In the genomic region with DNA sequence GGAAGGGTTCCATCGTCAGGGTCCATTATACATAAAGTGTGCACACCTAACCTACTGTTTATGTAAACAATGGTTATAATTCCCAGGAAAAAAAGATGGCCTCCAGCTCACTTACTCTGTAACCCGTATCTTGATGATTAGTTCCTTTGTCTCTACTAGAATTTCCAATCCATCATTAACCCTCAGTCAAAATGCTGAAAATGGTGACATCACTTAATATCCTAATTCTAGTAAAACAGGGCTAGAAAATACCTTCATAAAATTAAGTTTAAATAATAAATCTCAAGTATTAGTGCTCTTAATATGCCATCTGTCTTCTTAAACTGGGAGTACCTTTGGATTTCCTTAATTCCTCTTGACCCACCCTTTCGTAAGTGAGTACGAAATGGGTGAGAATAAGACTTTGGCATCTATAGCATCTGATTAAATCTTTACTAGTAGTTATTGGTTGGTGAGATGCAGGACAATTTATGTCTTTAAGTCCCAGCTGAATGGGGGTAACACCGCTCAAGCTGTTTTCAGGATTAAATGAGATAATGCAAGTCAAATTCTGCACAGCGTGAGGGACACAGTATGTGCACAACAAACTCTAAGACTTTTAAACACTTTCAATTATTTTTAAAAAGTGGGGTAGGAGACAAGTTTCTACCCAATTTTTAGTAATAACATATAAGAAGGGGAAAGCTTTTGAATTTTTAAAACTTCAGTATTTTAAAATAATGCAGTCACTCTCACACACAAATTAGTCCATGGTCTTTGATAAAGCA, we compare ENCODE assay signal across 8 cellular contexts. TPM values are rescaled to one million over a fixed set of nuclear protein-coding genes. Genes with fewer than 3 reads are reported as not detected.
DNase-seq lines count a peak whose midpoint lies in the region; ATAC-seq and TF ChIP-seq lines count a peak whose summit lies in the region.

No MANE protein-coding gene starts in this region.

- H3K27ac ChIP-seq in CD8-positive, alpha-beta T cell (ENCODE audit: low read depth, low read length), result no peak overlapping the region
- no peak overlapping the region for H3K27ac ChIP-seq in OCI-LY3 (ENCODE audit: low read length)
- no peak overlapping the region for H3K27ac ChIP-seq in neuronal stem cell (replicated peaks; ENCODE audit: low read length)

- H3K14ac ChIP-seq in neuronal stem cell (ENCODE audit: low read length), result no peak overlapping the region

- no peaks in the 10 kb centered on the region for H4K20me1 ChIP-seq in OCI-LY3 (ENCODE audit: insufficient read depth, low read length)

- H3K4me1 ChIP-seq in CD8-positive, alpha-beta T cell (ENCODE audit: insufficient read depth, low read length), result peaks cover 7% of the 10 kb centered on the region
- H3K4me1 ChIP-seq in OCI-LY3 (ENCODE audit: low read length) (peaks cover 8% of the 10 kb centered on the region; the same call in 1 of the 2 replicates), endocrine pancreas (ENCODE audit: control insufficient read depth, insufficient read depth, low read length) (peaks cover 11% of the 10 kb centered on the region), neuronal stem cell (ENCODE audit: control insufficient read depth in 2 of 2, insufficient read depth in 1 of 2, low read depth in 1 of 2, low read length in 2 of 2) (peaks cover 0 to 2% of the 10 kb centered on the region in 2 donors)

- peaks cover 37% of the 10 kb centered on the region for H3K4me1 Mint-ChIP-seq in CD8-positive, alpha-beta T cell (ENCODE audit: low read depth)

- H3K4ac ChIP-seq in neuronal stem cell (ENCODE audit: low read length), result no peak overlapping the region

- no peak overlapping the region for H4K8ac ChIP-seq in neuronal stem cell (ENCODE audit: low read depth, low read length)

- H3K9me3 Mint-ChIP-seq in CD8-positive, alpha-beta T cell, result no peaks in the 10 kb centered on the region

- peak overlapping the region; percentile 98 for H3K4me3 ChIP-seq in CD8-positive, alpha-beta T cell (ENCODE audit: low read depth, low read length)
- H3K4me3 ChIP-seq in OCI-LY3 (ENCODE audit: low read length) (peak overlapping the region; percentile 91), endocrine pancreas (ENCODE audit: control insufficient read depth, insufficient read depth, low read length) (peak overlapping the region; percentile 98), neuronal stem cell (ENCODE audit: low read length in 2 of 2) (peak overlapping the region; percentile 69 to 88)

- no peaks in the 10 kb centered on the region for H3K79me1 ChIP-seq in neuronal stem cell (ENCODE audit: low read depth, low read length)

- CTCF ChIA-PET in CD8-positive, alpha-beta T cell (lab: Charles Lee), result interaction anchor here (1.5 kb wide), 1 partner anchor 155 kb away, joined by 3 read pairs; a partner anchor contains a TSS

- no peak overlapping the region for H2BK12ac ChIP-seq in neuronal stem cell (ENCODE audit: low read length)

- DNase-seq in CD8-positive, alpha-beta T cell, result no peak
- DNase-seq in neuronal stem cell (ENCODE audit: low spot score) (no peak), putamen (ENCODE audit: low spot score) (no peak), UCSD-AML1 (lab: John Stamatoyannopoulos, UW; ENCODE audit: unreplicated experiment) (no peak), retina (no peak), left colon (no peak)

- H2BK15ac ChIP-seq in neuronal stem cell (ENCODE audit: low read length), result no peak overlapping the region

- TF ChIP-seq CTCF in CD8-positive, alpha-beta T cell (IDR thresholded peaks at IDR 0.05), result no peak
- TF ChIP-seq CTCF in OCI-LY3 (IDR thresholded peaks at IDR 0.05; ENCODE audit: low read depth, low read length), result no peak

- H3K23ac ChIP-seq in neuronal stem cell (ENCODE audit: low read depth, low read length, poor library complexity), result no peak overlapping the region

- no peak overlapping the region for H4K91ac ChIP-seq in neuronal stem cell (ENCODE audit: low read depth, low read length, poor library complexity)

- H3K9me3 ChIP-seq in CD8-positive, alpha-beta T cell (ENCODE audit: low read length), result no peaks in the 10 kb centered on the region
- no peaks in the 10 kb centered on the region for H3K9me3 ChIP-seq in OCI-LY3 (ENCODE audit: insufficient read depth, low read length)
- no peaks in the 10 kb centered on the region for H3K9me3 ChIP-seq in endocrine pancreas (ENCODE audit: control insufficient read depth, low read length)
- peaks cover 0 to 6% of the 10 kb centered on the region in 2 donors for H3K9me3 ChIP-seq in neuronal stem cell (replicated peaks in 1 of 2; ENCODE audit: control insufficient read depth in 2 of 2, insufficient read depth in 1 of 2, low read depth in 1 of 2, low read length in 2 of 2)

- H3K27ac Mint-ChIP-seq in CD8-positive, alpha-beta T cell, result no peak overlapping the region

- no peaks in the 10 kb centered on the region for H3K27me3 Mint-ChIP-seq in CD8-positive, alpha-beta T cell (ENCODE audit: low read depth)

- H3K36me3 Mint-ChIP-seq in CD8-positive, alpha-beta T cell, result peaks cover 11% of the 10 kb centered on the region

- peaks cover 11% of the 10 kb centered on the region for H3K79me2 ChIP-seq in OCI-LY3 (ENCODE audit: low read length)

- no peak overlapping the region for H2BK120ac ChIP-seq in neuronal stem cell (ENCODE audit: low read depth, low read length)

- H3K4me2 ChIP-seq in OCI-LY3 (ENCODE audit: low read length), result peak overlapping the region; percentile 90
- peak overlapping the region; percentile 83 for H3K4me2 ChIP-seq in neuronal stem cell (ENCODE audit: insufficient read depth, low read length, poor library complexity, severe bottlenecking)

- POLR2A ChIA-PET in CD8-positive, alpha-beta T cell (lab: Charles Lee), result interaction anchor here (0.7 to 1.0 kb wide), 3 partner anchors 42 to 156 kb away, joined by 3 read pairs; no protein-coding TSS in a partner anchor

- no peak overlapping the region for H3K18ac ChIP-seq in neuronal stem cell (ENCODE audit: low read length)

- WGBS in neuronal stem cell (ENCODE audit: extremely low coverage in 2 of 2, insufficient read length in 2 of 2, insufficient replicate concordance in 1 of 2), 2 donors, result no CpG with 5 or more reads among the region's 6 CpGs

- H3K36me3 ChIP-seq in CD8-positive, alpha-beta T cell (ENCODE audit: insufficient read depth, low read length), result no peaks in the 10 kb centered on the region
- H3K36me3 ChIP-seq in OCI-LY3 (replicated peaks; ENCODE audit: low read depth, low read length) (peaks cover 4% of the 10 kb centered on the region), endocrine pancreas (ENCODE audit: control insufficient read depth, insufficient read depth, low read length) (no peaks in the 10 kb centered on the region), neuronal stem cell (replicated peaks in 1 of 2; ENCODE audit: control insufficient read depth in 2 of 2, insufficient read depth in 2 of 2, low read length in 2 of 2) (peaks cover 0 to 17% of the 10 kb centered on the region in 2 donors)

- intact Hi-C loops in CD8-positive, alpha-beta T cell (cut with DNase I, micrococcal nuclease), result loop anchor here (5.0 to 10.0 kb wide), 6 partner anchors 302 to 872 kb away; a partner anchor contains a TSS
- intact Hi-C loops in left colon (cut with DNase I, micrococcal nuclease), result loop anchor here in 1 of 2 donors (5.0 kb wide), 1 partner anchor 156 kb away; a partner anchor contains a TSS

- no peak overlapping the region for H2BK5ac ChIP-seq in neuronal stem cell (ENCODE audit: low read length)

- H3K4me3 Mint-ChIP-seq in CD8-positive, alpha-beta T cell, result peak overlapping the region; percentile 99

- ATAC-seq in CD8-positive, alpha-beta T cell, result no peak
- ATAC-seq in left colon, result no peak

- H3K9ac ChIP-seq in OCI-LY3 (ENCODE audit: low read length) (peak overlapping the region; percentile 91), endocrine pancreas (ENCODE audit: control insufficient read depth, insufficient read depth, low read length) (peak overlapping the region; percentile 92), neuronal stem cell (ENCODE audit: low read depth, low read length, poor library complexity) (peak overlapping the region; percentile 64)

- no peak overlapping the region for H2AK5ac ChIP-seq in neuronal stem cell (ENCODE audit: low read depth, low read length)

- H3K27me3 ChIP-seq in CD8-positive, alpha-beta T cell (ENCODE audit: insufficient read depth, low read length), result no peaks in the 10 kb centered on the region
- H3K27me3 ChIP-seq in OCI-LY3 (ENCODE audit: low read depth, low read length) (no peaks in the 10 kb centered on the region), endocrine pancreas (ENCODE audit: control insufficient read depth, insufficient read depth, low read length) (no peaks in the 10 kb centered on the region), neuronal stem cell (ENCODE audit: control insufficient read depth in 3 of 3, insufficient read depth in 3 of 3, low read depth in 1 of 3, low read length in 3 of 3) (no peaks in the 10 kb centered on the region)

- H2AFZ ChIP-seq in OCI-LY3 (ENCODE audit: low read depth, low read length) (peak overlapping the region; percentile 98), neuronal stem cell (ENCODE audit: low read length) (peak overlapping the region; percentile 91)

RNA-seq across cellular contexts. Expression of a gene that starts 1.6 kb away (rescaled TPM):
- 10 to 100 TPM; 22.3 to 22.4 TPM for total RNA-seq in CD8-positive, alpha-beta T cell
- polyA plus RNA-seq in neuronal stem cell (2013, experiment 1 of 2), result 209 TPM
- 216 TPM for polyA plus RNA-seq in neuronal stem cell (2013, experiment 2 of 2)
- 10 to 100 TPM; 32.7 to 37.1 TPM for total RNA-seq in left colon
